In genomic region chr16:69565611-69566436, GRCh38 we compare ENCODE assay signal across 8 cellular contexts. TPM values are rescaled to one million over a fixed set of nuclear protein-coding genes. Genes with fewer than 3 reads are reported as not detected.
DNase-seq lines count a peak whose midpoint lies in the region; ATAC-seq, FAIRE-seq and TF ChIP-seq lines count a peak whose summit lies in the region.

Gene NFAT5, plus strand, starts transcription at chr16:69565966. Its CDS starts 336 bp downstream, at chr16:69566302.

- peaks cover 14% of the 10 kb centered on the region for H3K36me3 Mint-ChIP-seq in activated CD8-positive, alpha-beta T cell treated with anti-CD3 and anti-CD28 coated beads, Interleukin-2, amount 10 ng/mL, durations not matched to agents 7 days and 5 days (ENCODE audit: low read depth)

- ATAC-seq in activated CD8-positive, alpha-beta T cell treated with anti-CD3 and anti-CD28 coated beads, Interleukin-2, amount 10 ng/mL, durations not matched to agents 7 days and 5 days: peak; percentile 66
- peak; percentile 90 to 99 for ATAC-seq in lower lobe of right lung

- H3K36me3 ChIP-seq in lower lobe of right lung: no peaks in the 10 kb centered on the region

- no peak for TF ChIP-seq CTCF in HL-60 (IDR thresholded peaks at IDR 0.05; ENCODE audit: insufficient read depth, low read length)
- peak; percentile 20 for TF ChIP-seq CTCF in lower lobe of right lung (IDR thresholded peaks at IDR 0.05)

- no peaks in the 10 kb centered on the region for H3K27me3 ChIP-seq in HL-60 (ENCODE audit: insufficient read depth, poor library complexity, severe bottlenecking)
- no peaks in the 10 kb centered on the region for H3K27me3 ChIP-seq in lower lobe of right lung (ENCODE audit: low read depth)

- H3K9me3 ChIP-seq in lower lobe of right lung: no peaks in the 10 kb centered on the region

- no peak for FAIRE-seq in GM19239 (lab: Jason Lieb, UNC)

- H3K4me1 ChIP-seq in lower lobe of right lung: peaks cover 57% of the 10 kb centered on the region

- H3K27ac Mint-ChIP-seq in activated CD8-positive, alpha-beta T cell treated with anti-CD3 and anti-CD28 coated beads, Interleukin-2, amount 10 ng/mL, durations not matched to agents 7 days and 5 days: peak within 1 kb of the TSS; percentile 95

- H3K27ac ChIP-seq in HL-60 (replicated peaks): peak within 1 kb of the TSS; percentile 97
- peak within 1 kb of the TSS; percentile 97 for H3K27ac ChIP-seq in lower lobe of right lung

- POLR2A ChIA-PET in activated CD8-positive, alpha-beta T cell treated with anti-CD3 and anti-CD28 coated beads, Interleukin-2, amount 10 ng/mL, durations not matched to agents 7 days and 5 days (lab: Charles Lee): interaction anchor here (0.6 to 1.2 kb wide), 3 partner anchors 14 to 197 kb away, joined by 3 to 5 read pairs (median 3); partner anchors contain the start of gene CYB5B

- intact Hi-C loops in lower lobe of right lung (cut with DNase I): no loop called here

- no peaks in the 10 kb centered on the region for H3K27me3 Mint-ChIP-seq in activated CD8-positive, alpha-beta T cell treated with anti-CD3 and anti-CD28 coated beads, Interleukin-2, amount 10 ng/mL, durations not matched to agents 7 days and 5 days (ENCODE audit: low read depth)

- peak within 1 kb of the TSS; percentile 96 for H3K4me3 Mint-ChIP-seq in activated CD8-positive, alpha-beta T cell treated with anti-CD3 and anti-CD28 coated beads, Interleukin-2, amount 10 ng/mL, durations not matched to agents 7 days and 5 days

- H3K4me1 Mint-ChIP-seq in activated CD8-positive, alpha-beta T cell treated with anti-CD3 and anti-CD28 coated beads, Interleukin-2, amount 10 ng/mL, durations not matched to agents 7 days and 5 days (ENCODE audit: low read depth): peaks cover 44% of the 10 kb centered on the region

- peak within 1 kb of the TSS; percentile 92 for H3K4me3 ChIP-seq in HL-60 (replicated peaks; ENCODE audit: insufficient read depth, low read length)
- peak within 1 kb of the TSS; percentile 88 for H3K4me3 ChIP-seq in lower lobe of right lung

- no peaks in the 10 kb centered on the region for H3K9me3 Mint-ChIP-seq in activated CD8-positive, alpha-beta T cell treated with anti-CD3 and anti-CD28 coated beads, Interleukin-2, amount 10 ng/mL, durations not matched to agents 7 days and 5 days (ENCODE audit: insufficient read depth)

- DNase-seq in AG20443 (ENCODE audit: low spot score) (peak; percentile 96), GM19239 (ENCODE audit: insufficient read length, low spot score) (peak; percentile 42), HL-60 (ENCODE audit: low read depth in 1 of 2, low spot score in 1 of 2) (peak; percentile 80 to 83), NCI-H82 treated with DMSO at 0.1 percent for 48 hours (lab: John Stamatoyannopoulos, UW; ENCODE audit: unreplicated experiment) (peak; percentile 44), ecto neural progenitor cell (ENCODE audit: low spot score) (peak; percentile 95), lower lobe of right lung (peak; percentile 91)
- peak; percentile 88 for DNase-seq in activated CD8-positive, alpha-beta T cell treated with anti-CD3 and anti-CD28 coated beads, Interleukin-2, amount 10 ng/mL, durations not matched to agents 7 days and 5 days
- DNase-seq in stimulated activated CD4-positive, alpha-beta T cell treated with anti-CD3 and anti-CD28 coated beads, TNF-alpha, amount 100 ng/mL, for 1 hour (ENCODE audit: low read depth in 3 of 3, low spot score in 1 of 3): peak; percentile 70 to 95 (median 89)

- CTCF ChIA-PET in activated CD8-positive, alpha-beta T cell treated with anti-CD3 and anti-CD28 coated beads, Interleukin-2, amount 10 ng/mL, durations not matched to agents 7 days and 5 days (lab: Charles Lee): interaction anchor here (0.9 kb wide), 1 partner anchor 17 kb away, joined by 4 read pairs; no protein-coding TSS in a partner anchor

RNA-seq across cellular contexts. Expression of gene NFAT5, which starts in this region (rescaled TPM):
- 10 to 100 TPM; 16.8 to 17.5 TPM for total RNA-seq in activated CD8-positive, alpha-beta T cell treated with anti-CD3 and anti-CD28 coated beads, Interleukin-2, amount 10 ng/mL, durations not matched to agents 7 days and 5 days
- 56.7 TPM for total RNA-seq in lower lobe of right lung

Comparison
In these comparisons a context has a peak if more than half of its experiments do, and no peak if none do; other contexts are left out.
1. Peak in every context shown above with its lines: DNase-seq, ATAC-seq, H3K4me3 ChIP-seq and H3K27ac ChIP-seq.
2. DNase-seq: peak in every context shown above with its lines; median percentile 96 in AG20443; 95 in ecto neural progenitor cell; 91 in lower lobe of right lung; 89 in stimulated activated CD4-positive, alpha-beta T cell treated with anti-CD3 and anti-CD28 coated beads, TNF-alpha, amount 100 ng/mL, for 1 hour; 88 in activated CD8-positive, alpha-beta T cell treated with anti-CD3 and anti-CD28 coated beads, Interleukin-2, amount 10 ng/mL, durations not matched to agents 7 days and 5 days; 82 in HL-60; 44 in NCI-H82 treated with DMSO at 0.1 percent for 48 hours; 42 in GM19239.